In the genomic region with DNA sequence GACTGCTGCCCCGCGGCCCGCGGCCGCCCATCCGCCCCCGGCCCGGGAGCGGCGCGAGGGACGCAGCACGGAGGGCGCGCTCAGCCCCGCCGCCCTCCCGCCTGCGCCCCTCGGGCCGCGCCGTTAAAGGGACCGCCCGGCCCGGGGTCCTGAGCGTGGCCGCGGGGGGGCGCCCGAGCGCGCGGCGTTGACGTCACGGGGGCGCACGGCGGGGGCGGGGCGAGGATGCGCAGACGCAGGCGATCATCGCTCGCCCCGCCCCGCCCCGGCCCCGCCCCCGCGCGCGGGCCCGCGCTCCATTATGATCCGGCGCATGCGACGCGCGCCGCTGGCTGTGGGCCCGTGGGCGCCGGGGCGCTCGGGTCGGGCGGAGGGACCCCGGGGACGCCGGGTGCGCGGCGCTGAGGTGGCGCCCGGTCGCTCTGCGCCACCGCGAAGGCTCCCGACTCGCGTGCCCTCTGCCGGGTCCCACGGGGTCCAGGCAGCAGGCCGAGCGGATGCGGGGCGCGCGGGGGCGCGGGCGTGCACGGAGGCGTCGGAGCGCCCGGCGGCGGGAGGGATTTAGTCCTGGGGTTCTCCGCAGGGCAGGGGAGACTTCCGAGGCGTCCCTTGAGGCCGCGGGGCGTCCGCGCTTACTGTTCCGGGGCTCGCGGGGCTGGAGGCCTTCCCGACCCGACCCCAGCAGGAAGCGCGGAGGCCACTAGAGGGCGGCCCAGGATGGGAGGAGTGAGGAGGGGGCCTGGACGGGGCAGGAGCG, we compare ENCODE assay signal across 1 cellular context.
A peak's percentile ranks its signal among the peaks of the same experiment; 100 is the strongest.
TF ChIP-seq lines count a peak whose summit lies in the region.

Gene DVL1, minus strand, starts transcription at position 163 of the 757 bp plus-strand sequence. CDS start 353 bp downstream, outside the sequence.

TF ChIP-seq in HEK293, 187 proteins besides CTCF, POLR2A, EP300 and RAD21 (continued from another document):
- no peak for TF ChIP-seq ZBTB10 (tag by site-specific recombination; IDR thresholded peaks at IDR 0.05)
- 0 out of 2 replicates have a peak, but pooled peaks have one; percentile 26 for TF ChIP-seq KLF9 (tag by site-specific recombination; IDR thresholded peaks at IDR 0.05; ENCODE audit: low read depth)
- TF ChIP-seq ZIC2 (tag by site-specific recombination; IDR thresholded peaks at IDR 0.05), result peak; percentile 41; the same call in 1 of the 2 replicates
- 0 out of 2 replicates have a peak, but pooled peaks have one; percentile 37 for TF ChIP-seq PATZ1 (tag by site-specific recombination; IDR thresholded peaks at IDR 0.05)
